Comparison of ENCODE assay signal across 19 cellular contexts in genomic region chr16:10919003-10919351, GRCh38. TPM values are rescaled to one million over a fixed set of nuclear protein-coding genes. Genes with fewer than 3 reads are reported as not detected.
A peak's percentile ranks its signal among the peaks of the same experiment; 100 is the strongest.
DNase-seq lines count a peak whose midpoint lies in the region; FAIRE-seq and TF ChIP-seq lines count a peak whose summit lies in the region.
"Had no signal": no experiment of that assay in that cellular context is flagged by ENCODE, and none has a peak within 500 bp of the region (broad histone marks: within the 10 kb centered on the region; RNA-seq: fewer than 3 reads in every experiment).

No MANE protein-coding gene starts in this region.

- H3K36me3 ChIP-seq in A673 (ENCODE audit: insufficient read depth, low read length, poor library complexity, severe bottlenecking) (no peaks in the 10 kb centered on the region), HEK293 (ENCODE audit: control insufficient read depth in 2 of 2, insufficient read depth in 1 of 2, low read length in 2 of 2) (no peaks in the 10 kb centered on the region), astrocyte (ENCODE audit: insufficient read depth, low read length) (no peaks in the 10 kb centered on the region)
- H3K36me3 ChIP-seq: MG63 had no signal

- no peaks in the 10 kb centered on the region for H4K20me1 ChIP-seq in astrocyte (ENCODE audit: insufficient read depth, low read length)

- H3K9me3 Mint-ChIP-seq in astrocyte (ENCODE audit: unreplicated experiment): no peaks in the 10 kb centered on the region
- no peaks in the 10 kb centered on the region for H3K9me3 Mint-ChIP-seq in neural crest cell
- H3K9me3 Mint-ChIP-seq: activated CD8-positive, alpha-beta T cell treated with anti-CD3 and anti-CD28 coated beads for 36 hours; activated naive CD8-positive, alpha-beta T cell treated with anti-CD3 and anti-CD28 coated beads, Interleukin-2, amount 10 ng/mL, durations not matched to agents 7 days and 5 days; central memory CD8-positive, alpha-beta T cell; immature natural killer cell; T-helper 1 cell treated with Interleukin-12 subunit alpha and Interleukin-12 subunit beta and Interleukin-4 antibody, amounts not matched to agents 30 μg/mL and 1 μg/mL, for 36 hours had no signal

- H3K4me3 Mint-ChIP-seq in astrocyte (ENCODE audit: unreplicated experiment) (no peak overlapping the region), neural crest cell (no peak overlapping the region)
- H3K4me3 Mint-ChIP-seq: activated CD8-positive, alpha-beta T cell treated with anti-CD3 and anti-CD28 coated beads for 36 hours; activated naive CD8-positive, alpha-beta T cell treated with anti-CD3 and anti-CD28 coated beads, Interleukin-2, amount 10 ng/mL, durations not matched to agents 7 days and 5 days; central memory CD8-positive, alpha-beta T cell; immature natural killer cell; T-helper 1 cell treated with Interleukin-12 subunit alpha and Interleukin-12 subunit beta and Interleukin-4 antibody, amounts not matched to agents 30 μg/mL and 1 μg/mL, for 36 hours had no signal

- H3K36me3 Mint-ChIP-seq in astrocyte (ENCODE audit: low read depth, unreplicated experiment) (peaks cover 2% of the 10 kb centered on the region), neural crest cell (ENCODE audit: low read depth) (no peaks in the 10 kb centered on the region)
- H3K36me3 Mint-ChIP-seq: activated naive CD8-positive, alpha-beta T cell treated with anti-CD3 and anti-CD28 coated beads, Interleukin-2, amount 10 ng/mL, durations not matched to agents 7 days and 5 days; immature natural killer cell had no signal

- H3K79me2 ChIP-seq in astrocyte (ENCODE audit: insufficient read depth, low read length): no peaks in the 10 kb centered on the region

- POLR2A ChIA-PET in A673 (lab: Charles Lee; ENCODE audit: low non-redundant PET) (no interaction called here), HEK293 (lab: Yijun Ruan, JAX) (interaction anchor here (0.5 to 0.9 kb wide), 2 partner anchors 149 to 175 kb away, joined by 3 read pairs; partner anchors contain the start of gene NUBP1)

- intact Hi-C loops in A673 (cut with micrococcal nuclease; ENCODE audit: unreplicated experiment): loop anchor here (2.0 to 5.0 kb wide), 2 partner anchors 177 to 404 kb away; partner anchors contain the start of gene NUBP1

- CTCF ChIA-PET in A673 (lab: Charles Lee): interaction anchor here (0.7 to 1.1 kb wide), 3 partner anchors 98 to 175 kb away, joined by 3 to 4 read pairs (median 3); partner anchors contain the start of gene NUBP1
- CTCF ChIA-PET in HEK293 (lab: Yijun Ruan, JAX): interaction anchor here (0.6 to 3.1 kb wide), 18 partner anchors 10 to 1662 kb away, joined by 3 to 22 read pairs (median 4); no protein-coding TSS in a partner anchor

- no peaks in the 10 kb centered on the region for H3K27me3 ChIP-seq in A673 (replicated peaks; ENCODE audit: insufficient read depth, low read depth, low read length, poor library complexity)
- H3K27me3 ChIP-seq in astrocyte (ENCODE audit: insufficient read depth, low read length): no peaks in the 10 kb centered on the region
- H3K27me3 ChIP-seq: MG63, tibial nerve had no signal

- H3K9me3 ChIP-seq in A673 (ENCODE audit: low read depth, low read length, poor library complexity, severe bottlenecking): no peaks in the 10 kb centered on the region
- no peaks in the 10 kb centered on the region for H3K9me3 ChIP-seq in HEK293 (ENCODE audit: control insufficient read depth, insufficient read depth, low read depth, low read length)
- H3K9me3 ChIP-seq in astrocyte (ENCODE audit: insufficient read depth, low read depth, low read length): no peaks in the 10 kb centered on the region
- H3K9me3 ChIP-seq: MG63, SK-N-SH, tibial nerve had no signal

- H3K4me1 Mint-ChIP-seq in astrocyte (ENCODE audit: low read depth, unreplicated experiment): no peaks in the 10 kb centered on the region
- peaks cover 5% of the 10 kb centered on the region for H3K4me1 Mint-ChIP-seq in neural crest cell
- H3K4me1 Mint-ChIP-seq: central memory CD8-positive, alpha-beta T cell had no signal

- BruUV-seq in A673 (replicated peaks; lab: Mats Ljungman, UMichigan): no TSS peak

- H3K4me1 ChIP-seq in A673 (ENCODE audit: insufficient read depth, low read length, poor library complexity, severe bottlenecking) (no peaks in the 10 kb centered on the region), HEK293 (ENCODE audit: control insufficient read depth, insufficient read depth, low read length) (no peaks in the 10 kb centered on the region), astrocyte (ENCODE audit: insufficient read depth, low read length) (peaks cover 10% of the 10 kb centered on the region)

- H3K27me3 Mint-ChIP-seq in astrocyte (ENCODE audit: low read depth, unreplicated experiment) (peaks cover 13% of the 10 kb centered on the region), neural crest cell (ENCODE audit: low read depth) (no peaks in the 10 kb centered on the region)
- H3K27me3 Mint-ChIP-seq: activated CD8-positive, alpha-beta T cell treated with anti-CD3 and anti-CD28 coated beads for 36 hours; activated naive CD8-positive, alpha-beta T cell treated with anti-CD3 and anti-CD28 coated beads, Interleukin-2, amount 10 ng/mL, durations not matched to agents 7 days and 5 days; central memory CD8-positive, alpha-beta T cell had no signal

- no peak for FAIRE-seq in astrocyte (lab: Jason Lieb, UNC)
- FAIRE-seq: D721Med, small intestine had no signal

- no peak for DNase-seq in A673 (ENCODE audit: low spot score)
- DNase-seq in astrocyte (ENCODE audit: low read depth): no peak
- DNase-seq in neural crest cell (ENCODE audit: low read depth, low spot score): no peak
- DNase-seq in AML-193 (lab: John Stamatoyannopoulos, UW): no peak
- no peak for DNase-seq in NCI-H1930 (lab: John Stamatoyannopoulos, UW)
- no peak for DNase-seq in OCI-M1 (lab: John Stamatoyannopoulos, UW)
- no peak for DNase-seq in NCI-H2196 treated with DMSO at 0.1 percent for 48 hours (lab: John Stamatoyannopoulos, UW; ENCODE audit: unreplicated experiment)

- H2AFZ ChIP-seq in astrocyte (ENCODE audit: low read depth, low read length): peak overlapping the region; percentile 46

- H3K27ac ChIP-seq in A673 (ENCODE audit: low read depth, low read length, poor library complexity, severe bottlenecking): no peak overlapping the region
- H3K27ac ChIP-seq in HEK293 (ENCODE audit: extremely low read depth, low read depth, low read length): no peak overlapping the region
- H3K27ac ChIP-seq in astrocyte (ENCODE audit: low read depth, low read length): no peak overlapping the region

- TF ChIP-seq CTCF in A673 (conservative IDR thresholded peaks at IDR 0.05; ENCODE audit: low read depth, low read length) (0 out of 2 replicates have a peak, but pooled peaks have one; percentile 8), HEK293 (tag by site-specific recombination; IDR thresholded peaks at IDR 0.05) (no peak), astrocyte (IDR thresholded peaks at IDR 0.05; ENCODE audit: insufficient read depth, low read depth, low read length) (no peak), neural crest cell (conservative IDR thresholded peaks at IDR 0.05) (peak; percentile 10)

- H3K9ac ChIP-seq in astrocyte (ENCODE audit: low read length): no peak overlapping the region
- H3K9ac ChIP-seq: SK-N-SH had no signal

- H3K4me2 ChIP-seq in astrocyte (ENCODE audit: low read length): no peak overlapping the region
- H3K4me2 ChIP-seq: SK-N-SH had no signal

- no peak overlapping the region for H3K4me3 ChIP-seq in A673 (ENCODE audit: low read depth, low read length, poor library complexity, severe bottlenecking)
- no peak overlapping the region for H3K4me3 ChIP-seq in HEK293 (ENCODE audit: low read depth, low read length)
- no peak overlapping the region for H3K4me3 ChIP-seq in astrocyte (ENCODE audit: insufficient read depth, low read depth, low read length)
- H3K4me3 ChIP-seq: MG63 had no signal

- H3K27ac Mint-ChIP-seq in astrocyte (ENCODE audit: unreplicated experiment) (no peak overlapping the region), neural crest cell (ENCODE audit: unreplicated experiment) (no peak overlapping the region)
- H3K27ac Mint-ChIP-seq: activated CD8-positive, alpha-beta T cell treated with anti-CD3 and anti-CD28 coated beads for 36 hours; activated naive CD8-positive, alpha-beta T cell treated with anti-CD3 and anti-CD28 coated beads, Interleukin-2, amount 10 ng/mL, durations not matched to agents 7 days and 5 days; T-helper 1 cell treated with Interleukin-12 subunit alpha and Interleukin-12 subunit beta and Interleukin-4 antibody, amounts not matched to agents 30 μg/mL and 1 μg/mL, for 36 hours had no signal

TF ChIP-seq in HEK293, 187 proteins besides CTCF, POLR2A, EP300 and RAD21:
- TF ChIP-seq ZBTB17 (tag by site-specific recombination; IDR thresholded peaks at IDR 0.05) (peak; percentile 79), ZNF629 (tag by site-specific recombination; IDR thresholded peaks at IDR 0.05) (no peak)
- TF ChIP-seq, protein P1, sequence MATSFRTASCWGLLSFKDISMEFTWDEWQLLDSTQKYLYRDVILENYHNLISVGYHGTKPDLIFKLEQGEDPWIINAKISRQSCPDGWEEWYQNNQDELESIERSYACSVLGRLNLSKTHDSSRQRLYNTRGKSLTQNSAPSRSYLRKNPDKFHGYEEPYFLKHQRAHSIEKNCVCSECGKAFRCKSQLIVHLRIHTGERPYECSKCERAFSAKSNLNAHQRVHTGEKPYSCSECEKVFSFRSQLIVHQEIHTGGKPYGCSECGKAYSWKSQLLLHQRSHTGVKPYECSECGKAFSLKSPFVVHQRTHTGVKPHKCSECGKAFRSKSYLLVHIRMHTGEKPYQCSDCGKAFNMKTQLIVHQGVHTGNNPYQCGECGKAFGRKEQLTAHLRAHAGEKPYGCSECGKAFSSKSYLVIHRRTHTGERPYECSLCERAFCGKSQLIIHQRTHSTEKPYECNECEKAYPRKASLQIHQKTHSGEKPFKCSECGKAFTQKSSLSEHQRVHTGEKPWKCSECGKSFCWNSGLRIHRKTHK (tag by site-specific recombination; IDR thresholded peaks at IDR 0.05): no peak
TF ChIP-seq in HEK293: peak in this region for 1.

RNA-seq across cellular contexts. Expression of gene DEXI, which starts 23.3 kb away (rescaled TPM):
- total RNA-seq in A673 (2021): 30.7 and 31.6 TPM in 2 replicates
- 39.8 and 46.6 TPM in 2 replicates for total RNA-seq in astrocyte
- total RNA-seq in neural crest cell: 35.6 and 38.3 TPM in 2 replicates

RNA-seq across cellular contexts. Expression of gene CLEC16A, which starts 25.4 kb away (rescaled TPM):
- total RNA-seq in A673 (2021): 21.3 and 23.4 TPM in 2 replicates
- 31.7 and 32.1 TPM in 2 replicates for total RNA-seq in astrocyte
- total RNA-seq in neural crest cell: 21.3 and 26.0 TPM in 2 replicates

RNA-seq across cellular contexts. Expression of gene CIITA, which starts 42.0 kb away (rescaled TPM):
- total RNA-seq in A673 (2021): not detected in 2 replicates
- not detected in 2 replicates for total RNA-seq in astrocyte
- not detected in 2 replicates for total RNA-seq in neural crest cell
- total RNA-seq: Daoy had no signal

Comparison
In these comparisons a context has a peak if more than half of its experiments do, and no peak if none do; other contexts are left out.
1. CTCF ChIP-seq: peak in A673 (single experiment) and neural crest cell (single experiment); none in HEK293 (single experiment) and astrocyte (single experiment).